ENCODE assay signal across 6 cellular contexts in genomic region chr1:56168176-56168575, GRCh38.
"Had no signal": no experiment of that assay in that cellular context is flagged by ENCODE, and none has a peak within 500 bp of the region (broad histone marks: within the 10 kb centered on the region; RNA-seq: fewer than 3 reads in every experiment).

No MANE protein-coding gene starts in this region.

- DNase-seq: GOT3, H7, HFFc6, IMR-90 had no signal

- ATAC-seq: HCT116 had no signal

- H3K9me3 ChIP-seq: HAP-1 had no signal

- H3K36me3 ChIP-seq: HAP-1 had no signal

- H3K4me1 ChIP-seq: HAP-1 had no signal

- H3K4me3 ChIP-seq: HAP-1 had no signal
